Comparison of ENCODE assay signal across 1 cellular context in the genomic region with DNA sequence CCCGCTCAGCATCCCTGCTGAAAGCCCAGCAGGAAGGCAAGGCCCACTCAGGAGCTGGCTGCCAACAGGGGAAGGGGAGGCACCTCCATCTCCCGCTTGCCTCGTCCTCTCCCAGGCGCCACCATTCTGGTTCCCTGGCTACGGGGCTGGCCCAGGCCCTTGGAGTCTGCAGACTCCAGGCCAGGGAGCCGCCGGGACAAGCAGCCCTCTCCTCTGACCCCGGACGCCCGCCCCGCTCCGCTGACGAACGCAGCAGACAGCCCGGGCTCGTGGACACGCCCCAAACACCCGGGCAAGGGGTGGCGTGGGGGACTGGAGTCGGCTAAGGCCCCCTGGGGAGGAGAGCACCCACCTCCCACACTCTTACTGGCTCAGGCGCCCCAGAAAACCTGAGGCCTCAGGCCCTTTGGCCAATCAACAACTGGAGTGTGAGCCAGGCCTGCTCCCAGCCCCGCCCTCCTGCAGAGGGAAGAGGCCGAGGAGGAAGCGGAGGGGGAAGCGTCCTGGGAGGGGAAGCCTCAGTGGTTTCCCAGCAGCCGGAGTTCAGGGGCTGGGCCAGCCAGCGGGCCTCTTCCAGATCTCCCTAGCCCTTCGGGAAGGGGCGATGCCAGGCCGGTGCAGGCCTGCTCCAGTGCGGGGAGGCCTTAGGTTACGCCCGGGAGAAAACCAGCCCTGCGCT.
TF ChIP-seq lines count a peak whose summit lies in the region.

No MANE protein-coding gene starts in this region.

TF ChIP-seq in H1, 55 proteins besides CTCF, POLR2A, EP300 and RAD21:
- TF ChIP-seq, protein P1, sequence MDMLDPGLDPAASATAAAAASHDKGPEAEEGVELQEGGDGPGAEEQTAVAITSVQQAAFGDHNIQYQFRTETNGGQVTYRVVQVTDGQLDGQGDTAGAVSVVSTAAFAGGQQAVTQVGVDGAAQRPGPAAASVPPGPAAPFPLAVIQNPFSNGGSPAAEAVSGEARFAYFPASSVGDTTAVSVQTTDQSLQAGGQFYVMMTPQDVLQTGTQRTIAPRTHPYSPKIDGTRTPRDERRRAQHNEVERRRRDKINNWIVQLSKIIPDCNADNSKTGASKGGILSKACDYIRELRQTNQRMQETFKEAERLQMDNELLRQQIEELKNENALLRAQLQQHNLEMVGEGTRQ (IDR thresholded peaks at IDR 0.05; ENCODE audit: low read length), result no peak
- TF ChIP-seq SP2 (IDR thresholded peaks at IDR 0.05; ENCODE audit: low read length) (no peak), SP4 (IDR thresholded peaks at IDR 0.05; ENCODE audit: low read length) (no peak), CBX8 (IDR thresholded peaks at IDR 0.05; ENCODE audit: borderline replicate concordance, low read depth, low read length) (no peak), CHD2 (IDR thresholded peaks at IDR 0.05; ENCODE audit: low read length) (no peak), CREB1 (IDR thresholded peaks at IDR 0.05) (peak; percentile 29; the same call in 1 of the 2 replicates), SP1 (IDR thresholded peaks at IDR 0.05; ENCODE audit: low read depth, low read length) (no peak), HDAC2 (IDR thresholded peaks at IDR 0.05; ENCODE audit: borderline replicate concordance in 1 of 2, low read depth in 2 of 2, low read length in 2 of 2) (peak in 1 of 2 experiments; percentile 83; a peak in 1 of 4 replicates), BRCA1 (IDR thresholded peaks at IDR 0.05; ENCODE audit: low read depth, low read length) (no peak), SRF (IDR thresholded peaks at IDR 0.05; ENCODE audit: low read depth, low read length) (no peak), SIRT6 (IDR thresholded peaks at IDR 0.05; ENCODE audit: low read length) (no peak), KDM4A (IDR thresholded peaks at IDR 0.05; ENCODE audit: low read depth, low read length, severe bottlenecking) (no peak), FOSL1 (IDR thresholded peaks at IDR 0.05; ENCODE audit: insufficient read depth, low read depth, low read length) (no peak), POLR2AphosphoS5 (IDR thresholded peaks at IDR 0.05; ENCODE audit: low read depth, low read length) (no peak; the same call in 1 of the 2 replicates), GTF2F1 (IDR thresholded peaks at IDR 0.05; ENCODE audit: borderline replicate concordance, low read depth, low read length) (no peak), RXRA (IDR thresholded peaks at IDR 0.05; ENCODE audit: insufficient read depth, low read depth, low read length) (no peak), NANOG (IDR thresholded peaks at IDR 0.05; ENCODE audit: insufficient read depth, low read depth, low read length, poor library complexity, severe bottlenecking) (no peak), TAF1 (IDR thresholded peaks at IDR 0.05; ENCODE audit: low read depth, low read length) (peak; percentile 59; the same call in 1 of the 2 replicates), CHD1 (IDR thresholded peaks at IDR 0.05; ENCODE audit: low read depth, low read length) (no peak), PHF8 (conservative IDR thresholded peaks at IDR 0.05; ENCODE audit: low read depth, low read length) (no peak), YY1 (IDR thresholded peaks at IDR 0.05; ENCODE audit: low read depth, low read length) (no peak), SIX5 (IDR thresholded peaks at IDR 0.05; ENCODE audit: low read depth, low read length) (no peak), SAP30 (IDR thresholded peaks at IDR 0.05; ENCODE audit: insufficient read depth, insufficient replicate concordance, low read length) (no peak), SUZ12 (IDR thresholded peaks at IDR 0.05; ENCODE audit: low read length) (no peak), CBX5 (IDR thresholded peaks at IDR 0.05; ENCODE audit: low read depth, low read length) (no peak), BCL11A (IDR thresholded peaks at IDR 0.05; ENCODE audit: low read depth in 2 of 2, low read length in 2 of 2) (no peak), EZH2 (IDR thresholded peaks at IDR 0.05; ENCODE audit: low read depth, low read length, severe bottlenecking) (no peak), CTBP2 (IDR thresholded peaks at IDR 0.05; ENCODE audit: borderline replicate concordance, insufficient read depth, insufficient read length, low read length) (peak; percentile 44), TEAD4 (IDR thresholded peaks at IDR 0.05; ENCODE audit: low read depth, low read length) (no peak), BACH1 (IDR thresholded peaks at IDR 0.05; ENCODE audit: low read length) (0 out of 2 replicates have a peak, but pooled peaks have one; percentile 6), TBP (IDR thresholded peaks at IDR 0.05; ENCODE audit: low read depth, low read length) (peak; percentile 38; the same call in 1 of the 2 replicates), ZNF274 (IDR thresholded peaks at IDR 0.05; ENCODE audit: borderline replicate concordance, extremely low read depth, low read length) (no peak), SIN3A (conservative IDR thresholded peaks at IDR 0.05 in 1 of 2, IDR thresholded peaks at IDR 0.05 in 1 of 2; ENCODE audit: low read depth in 1 of 2, low read length in 2 of 2) (peak; percentile 17 to 68; a peak in 1 of 4 replicates), HDAC6 (IDR thresholded peaks at IDR 0.05; ENCODE audit: low read depth, low read length) (no peak), POU5F1 (IDR thresholded peaks at IDR 0.05; ENCODE audit: low read depth, low read length) (no peak), EGR1 (IDR thresholded peaks at IDR 0.05; ENCODE audit: borderline replicate concordance, low read depth, low read length) (no peak), CEBPB (IDR thresholded peaks at IDR 0.05; ENCODE audit: low read depth, low read length) (no peak), ASH2L (IDR thresholded peaks at IDR 0.05; ENCODE audit: low read length) (peak; percentile 21), RFX5 (IDR thresholded peaks at IDR 0.05; ENCODE audit: borderline replicate concordance, low read depth, low read length) (no peak), RNF2 (IDR thresholded peaks at IDR 0.05; ENCODE audit: borderline replicate concordance, low read depth, low read length, missing control alignments, poor library complexity, severe bottlenecking) (no peak), GABPA (IDR thresholded peaks at IDR 0.05; ENCODE audit: borderline replicate concordance, insufficient read depth, low read length) (no peak), TAF7 (optimal IDR thresholded peaks at IDR 0.05; ENCODE audit: borderline replicate concordance, low read depth, low read length) (no peak), KDM5A (IDR thresholded peaks at IDR 0.05; ENCODE audit: low read length) (no peak), TCF12 (IDR thresholded peaks at IDR 0.05; ENCODE audit: low read depth, low read length) (no peak), JUN (IDR thresholded peaks at IDR 0.05; ENCODE audit: low read depth, low read length) (no peak), MAFK (IDR thresholded peaks at IDR 0.05; ENCODE audit: low read depth, low read length) (no peak), KDM1A (IDR thresholded peaks at IDR 0.05; ENCODE audit: borderline replicate concordance, low read length) (no peak), JUND (IDR thresholded peaks at IDR 0.05; ENCODE audit: low read length) (no peak), RBBP5 (IDR thresholded peaks at IDR 0.05; ENCODE audit: borderline replicate concordance, low read depth, low read length) (no peak), NRF1 (IDR thresholded peaks at IDR 0.05; ENCODE audit: low read depth, low read length) (no peak)
- TF ChIP-seq, protein P2, sequence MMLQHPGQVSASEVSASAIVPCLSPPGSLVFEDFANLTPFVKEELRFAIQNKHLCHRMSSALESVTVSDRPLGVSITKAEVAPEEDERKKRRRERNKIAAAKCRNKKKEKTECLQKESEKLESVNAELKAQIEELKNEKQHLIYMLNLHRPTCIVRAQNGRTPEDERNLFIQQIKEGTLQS (IDR thresholded peaks at IDR 0.05; ENCODE audit: insufficient read depth, low read depth, low read length), result no peak
- TF ChIP-seq, protein P3, sequence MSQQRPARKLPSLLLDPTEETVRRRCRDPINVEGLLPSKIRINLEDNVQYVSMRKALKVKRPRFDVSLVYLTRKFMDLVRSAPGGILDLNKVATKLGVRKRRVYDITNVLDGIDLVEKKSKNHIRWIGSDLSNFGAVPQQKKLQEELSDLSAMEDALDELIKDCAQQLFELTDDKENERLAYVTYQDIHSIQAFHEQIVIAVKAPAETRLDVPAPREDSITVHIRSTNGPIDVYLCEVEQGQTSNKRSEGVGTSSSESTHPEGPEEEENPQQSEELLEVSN (IDR thresholded peaks at IDR 0.05), result no peak
- TF ChIP-seq, protein P4, sequence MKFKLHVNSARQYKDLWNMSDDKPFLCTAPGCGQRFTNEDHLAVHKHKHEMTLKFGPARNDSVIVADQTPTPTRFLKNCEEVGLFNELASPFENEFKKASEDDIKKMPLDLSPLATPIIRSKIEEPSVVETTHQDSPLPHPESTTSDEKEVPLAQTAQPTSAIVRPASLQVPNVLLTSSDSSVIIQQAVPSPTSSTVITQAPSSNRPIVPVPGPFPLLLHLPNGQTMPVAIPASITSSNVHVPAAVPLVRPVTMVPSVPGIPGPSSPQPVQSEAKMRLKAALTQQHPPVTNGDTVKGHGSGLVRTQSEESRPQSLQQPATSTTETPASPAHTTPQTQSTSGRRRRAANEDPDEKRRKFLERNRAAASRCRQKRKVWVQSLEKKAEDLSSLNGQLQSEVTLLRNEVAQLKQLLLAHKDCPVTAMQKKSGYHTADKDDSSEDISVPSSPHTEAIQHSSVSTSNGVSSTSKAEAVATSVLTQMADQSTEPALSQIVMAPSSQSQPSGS (IDR thresholded peaks at IDR 0.05; ENCODE audit: low read length), result no peak
- TF ChIP-seq, protein P5, sequence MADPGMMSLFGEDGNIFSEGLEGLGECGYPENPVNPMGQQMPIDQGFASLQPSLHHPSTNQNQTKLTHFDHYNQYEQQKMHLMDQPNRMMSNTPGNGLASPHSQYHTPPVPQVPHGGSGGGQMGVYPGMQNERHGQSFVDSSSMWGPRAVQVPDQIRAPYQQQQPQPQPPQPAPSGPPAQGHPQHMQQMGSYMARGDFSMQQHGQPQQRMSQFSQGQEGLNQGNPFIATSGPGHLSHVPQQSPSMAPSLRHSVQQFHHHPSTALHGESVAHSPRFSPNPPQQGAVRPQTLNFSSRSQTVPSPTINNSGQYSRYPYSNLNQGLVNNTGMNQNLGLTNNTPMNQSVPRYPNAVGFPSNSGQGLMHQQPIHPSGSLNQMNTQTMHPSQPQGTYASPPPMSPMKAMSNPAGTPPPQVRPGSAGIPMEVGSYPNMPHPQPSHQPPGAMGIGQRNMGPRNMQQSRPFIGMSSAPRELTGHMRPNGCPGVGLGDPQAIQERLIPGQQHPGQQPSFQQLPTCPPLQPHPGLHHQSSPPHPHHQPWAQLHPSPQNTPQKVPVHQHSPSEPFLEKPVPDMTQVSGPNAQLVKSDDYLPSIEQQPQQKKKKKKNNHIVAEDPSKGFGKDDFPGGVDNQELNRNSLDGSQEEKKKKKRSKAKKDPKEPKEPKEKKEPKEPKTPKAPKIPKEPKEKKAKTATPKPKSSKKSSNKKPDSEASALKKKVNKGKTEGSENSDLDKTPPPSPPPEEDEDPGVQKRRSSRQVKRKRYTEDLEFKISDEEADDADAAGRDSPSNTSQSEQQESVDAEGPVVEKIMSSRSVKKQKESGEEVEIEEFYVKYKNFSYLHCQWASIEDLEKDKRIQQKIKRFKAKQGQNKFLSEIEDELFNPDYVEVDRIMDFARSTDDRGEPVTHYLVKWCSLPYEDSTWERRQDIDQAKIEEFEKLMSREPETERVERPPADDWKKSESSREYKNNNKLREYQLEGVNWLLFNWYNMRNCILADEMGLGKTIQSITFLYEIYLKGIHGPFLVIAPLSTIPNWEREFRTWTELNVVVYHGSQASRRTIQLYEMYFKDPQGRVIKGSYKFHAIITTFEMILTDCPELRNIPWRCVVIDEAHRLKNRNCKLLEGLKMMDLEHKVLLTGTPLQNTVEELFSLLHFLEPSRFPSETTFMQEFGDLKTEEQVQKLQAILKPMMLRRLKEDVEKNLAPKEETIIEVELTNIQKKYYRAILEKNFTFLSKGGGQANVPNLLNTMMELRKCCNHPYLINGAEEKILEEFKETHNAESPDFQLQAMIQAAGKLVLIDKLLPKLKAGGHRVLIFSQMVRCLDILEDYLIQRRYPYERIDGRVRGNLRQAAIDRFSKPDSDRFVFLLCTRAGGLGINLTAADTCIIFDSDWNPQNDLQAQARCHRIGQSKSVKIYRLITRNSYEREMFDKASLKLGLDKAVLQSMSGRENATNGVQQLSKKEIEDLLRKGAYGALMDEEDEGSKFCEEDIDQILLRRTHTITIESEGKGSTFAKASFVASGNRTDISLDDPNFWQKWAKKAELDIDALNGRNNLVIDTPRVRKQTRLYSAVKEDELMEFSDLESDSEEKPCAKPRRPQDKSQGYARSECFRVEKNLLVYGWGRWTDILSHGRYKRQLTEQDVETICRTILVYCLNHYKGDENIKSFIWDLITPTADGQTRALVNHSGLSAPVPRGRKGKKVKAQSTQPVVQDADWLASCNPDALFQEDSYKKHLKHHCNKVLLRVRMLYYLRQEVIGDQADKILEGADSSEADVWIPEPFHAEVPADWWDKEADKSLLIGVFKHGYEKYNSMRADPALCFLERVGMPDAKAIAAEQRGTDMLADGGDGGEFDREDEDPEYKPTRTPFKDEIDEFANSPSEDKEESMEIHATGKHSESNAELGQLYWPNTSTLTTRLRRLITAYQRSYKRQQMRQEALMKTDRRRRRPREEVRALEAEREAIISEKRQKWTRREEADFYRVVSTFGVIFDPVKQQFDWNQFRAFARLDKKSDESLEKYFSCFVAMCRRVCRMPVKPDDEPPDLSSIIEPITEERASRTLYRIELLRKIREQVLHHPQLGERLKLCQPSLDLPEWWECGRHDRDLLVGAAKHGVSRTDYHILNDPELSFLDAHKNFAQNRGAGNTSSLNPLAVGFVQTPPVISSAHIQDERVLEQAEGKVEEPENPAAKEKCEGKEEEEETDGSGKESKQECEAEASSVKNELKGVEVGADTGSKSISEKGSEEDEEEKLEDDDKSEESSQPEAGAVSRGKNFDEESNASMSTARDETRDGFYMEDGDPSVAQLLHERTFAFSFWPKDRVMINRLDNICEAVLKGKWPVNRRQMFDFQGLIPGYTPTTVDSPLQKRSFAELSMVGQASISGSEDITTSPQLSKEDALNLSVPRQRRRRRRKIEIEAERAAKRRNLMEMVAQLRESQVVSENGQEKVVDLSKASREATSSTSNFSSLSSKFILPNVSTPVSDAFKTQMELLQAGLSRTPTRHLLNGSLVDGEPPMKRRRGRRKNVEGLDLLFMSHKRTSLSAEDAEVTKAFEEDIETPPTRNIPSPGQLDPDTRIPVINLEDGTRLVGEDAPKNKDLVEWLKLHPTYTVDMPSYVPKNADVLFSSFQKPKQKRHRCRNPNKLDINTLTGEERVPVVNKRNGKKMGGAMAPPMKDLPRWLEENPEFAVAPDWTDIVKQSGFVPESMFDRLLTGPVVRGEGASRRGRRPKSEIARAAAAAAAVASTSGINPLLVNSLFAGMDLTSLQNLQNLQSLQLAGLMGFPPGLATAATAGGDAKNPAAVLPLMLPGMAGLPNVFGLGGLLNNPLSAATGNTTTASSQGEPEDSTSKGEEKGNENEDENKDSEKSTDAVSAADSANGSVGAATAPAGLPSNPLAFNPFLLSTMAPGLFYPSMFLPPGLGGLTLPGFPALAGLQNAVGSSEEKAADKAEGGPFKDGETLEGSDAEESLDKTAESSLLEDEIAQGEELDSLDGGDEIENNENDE (IDR thresholded peaks at IDR 0.05; ENCODE audit: insufficient replicate concordance, low read length), result no peak
- TF ChIP-seq, protein P6, sequence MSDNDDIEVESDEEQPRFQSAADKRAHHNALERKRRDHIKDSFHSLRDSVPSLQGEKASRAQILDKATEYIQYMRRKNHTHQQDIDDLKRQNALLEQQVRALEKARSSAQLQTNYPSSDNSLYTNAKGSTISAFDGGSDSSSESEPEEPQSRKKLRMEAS (IDR thresholded peaks at IDR 0.05), result peak; percentile 24; the same call in 1 of the 2 replicates
